ENCODE assay signal across 1 cellular context in genomic region chr14:67919259-67919658, GRCh38.
TF ChIP-seq lines count a peak whose summit lies in the region.

No MANE protein-coding gene starts in this region.

TF ChIP-seq in HEK293, 187 proteins besides CTCF, POLR2A, EP300 and RAD21:
- no peak for TF ChIP-seq ZNF175 (tag by site-specific recombination; IDR thresholded peaks at IDR 0.05)
- no peak for TF ChIP-seq SETDB1 (IDR thresholded peaks at IDR 0.05; ENCODE audit: insufficient read length, low read length)
- 0 out of 2 replicates have a peak, but pooled peaks have one; percentile 28 for TF ChIP-seq TRIM28 (IDR thresholded peaks at IDR 0.05; ENCODE audit: borderline replicate concordance, low read length)
- TF ChIP-seq, protein P1, sequence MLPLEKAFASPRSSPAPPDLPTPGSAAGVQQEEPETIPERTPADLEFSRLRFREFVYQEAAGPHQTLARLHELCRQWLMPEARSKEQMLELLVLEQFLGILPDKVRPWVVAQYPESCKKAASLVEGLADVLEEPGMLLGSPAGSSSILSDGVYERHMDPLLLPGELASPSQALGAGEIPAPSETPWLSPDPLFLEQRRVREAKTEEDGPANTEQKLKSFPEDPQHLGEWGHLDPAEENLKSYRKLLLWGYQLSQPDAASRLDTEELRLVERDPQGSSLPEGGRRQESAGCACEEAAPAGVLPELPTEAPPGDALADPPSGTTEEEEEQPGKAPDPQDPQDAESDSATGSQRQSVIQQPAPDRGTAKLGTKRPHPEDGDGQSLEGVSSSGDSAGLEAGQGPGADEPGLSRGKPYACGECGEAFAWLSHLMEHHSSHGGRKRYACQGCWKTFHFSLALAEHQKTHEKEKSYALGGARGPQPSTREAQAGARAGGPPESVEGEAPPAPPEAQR (tag by site-specific recombination; IDR thresholded peaks at IDR 0.05), result no peak
